In the genomic region with DNA sequence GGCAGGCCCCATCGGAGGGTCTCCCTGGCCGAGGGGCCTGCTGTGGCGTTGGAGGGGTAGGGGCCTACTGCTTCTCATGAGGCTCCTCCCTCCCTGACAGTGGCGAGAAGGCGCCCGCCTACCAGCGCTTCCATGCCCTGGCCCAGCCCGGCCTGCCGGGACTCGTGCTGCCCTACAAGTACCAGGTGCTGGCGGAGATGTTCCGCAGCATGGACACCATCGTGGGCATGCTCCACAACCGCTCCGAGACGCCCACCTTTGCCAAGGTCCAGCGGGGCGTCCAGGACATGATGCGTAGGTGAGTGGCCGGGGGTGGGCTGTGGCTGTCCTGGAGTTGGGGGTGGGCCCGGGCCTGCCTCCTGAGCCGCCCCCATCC, we compare ENCODE assay signal across 10 cellular contexts. TPM values are rescaled to one million over a fixed set of nuclear protein-coding genes. Genes with fewer than 3 reads are reported as not detected.
A peak's percentile ranks its signal among the peaks of the same experiment; 100 is the strongest.
DNase-seq lines count a peak whose midpoint lies in the region; ATAC-seq and TF ChIP-seq lines count a peak whose summit lies in the region.
"Had no signal": no experiment of that assay in that cellular context is flagged by ENCODE, and none has a peak within 500 bp of the region (broad histone marks: within the 10 kb centered on the region; RNA-seq: fewer than 3 reads in every experiment).

No MANE protein-coding gene starts in this region.

- H3K14ac ChIP-seq in IMR-90 (replicated peaks; ENCODE audit: low read depth, low read length) = no peak overlapping the region

- H3K4me1 ChIP-seq in IMR-90 (ENCODE audit: control insufficient read depth, insufficient read depth, low read length) (peaks cover 13% of the 10 kb centered on the region), mucosa of descending colon (ENCODE audit: low read depth) (peaks cover 22% of the 10 kb centered on the region)

- no peak overlapping the region; the same call in 1 of the 2 replicates for H3K4me2 ChIP-seq in IMR-90 (ENCODE audit: low read depth, low read length)

- 81% methylated on average over 7 of the region's 22 CpGs; no CpG with 5 or more reads in 1 of the 2 experiments for WGBS in IMR-90 (ENCODE audit: extremely low coverage in 2 of 2, insufficient read length in 1 of 2), 2 experiments

- H3K9me3 Mint-ChIP-seq in activated CD8-positive, alpha-beta T cell treated with anti-CD3 and anti-CD28 coated beads, Interleukin-2, amount 10 ng/mL, durations not matched to agents 7 days and 5 days (ENCODE audit: insufficient read depth) = no peaks in the 10 kb centered on the region

- no peak overlapping the region for H2BK5ac ChIP-seq in IMR-90 (ENCODE audit: low read depth, low read length, poor library complexity, severe bottlenecking)

- no peak overlapping the region for H2BK15ac ChIP-seq in IMR-90 (ENCODE audit: low read depth, low read length)

- peak overlapping the region; percentile 58 for H2AFZ ChIP-seq in IMR-90 (replicated peaks; ENCODE audit: low read length, poor library complexity)

- no peak overlapping the region for H2AK9ac ChIP-seq in IMR-90 (replicated peaks; ENCODE audit: low read depth, low read length, poor library complexity)

- ATAC-seq in IMR-90 (ENCODE audit: low read depth) (no peak), mucosa of descending colon (no peak), HG03139 (IDR thresholded peaks at IDR 0.05; ENCODE audit: unreplicated experiment) (no peak), sciatic nerve (no peak)
- no peak for ATAC-seq in activated CD8-positive, alpha-beta T cell treated with anti-CD3 and anti-CD28 coated beads, Interleukin-2, amount 10 ng/mL, durations not matched to agents 7 days and 5 days

- no peaks in the 10 kb centered on the region for H3K27me3 ChIP-seq in IMR-90 (ENCODE audit: control insufficient read depth, insufficient read depth, low read length)

- H3K27me3 Mint-ChIP-seq in activated CD8-positive, alpha-beta T cell treated with anti-CD3 and anti-CD28 coated beads, Interleukin-2, amount 10 ng/mL, durations not matched to agents 7 days and 5 days (ENCODE audit: low read depth) = no peaks in the 10 kb centered on the region

- DNase-seq in IMR-90 = no peak
- DNase-seq in activated CD8-positive, alpha-beta T cell treated with anti-CD3 and anti-CD28 coated beads, Interleukin-2, amount 10 ng/mL, durations not matched to agents 7 days and 5 days = no peak
- peak in 2 of 3 donors; percentile 46 to 63 for DNase-seq in mucosa of descending colon
- DNase-seq in NCI-H187 treated with DMSO at 0.1 percent for 48 hours (lab: John Stamatoyannopoulos, UW) = no peak
- DNase-seq in sciatic nerve (ENCODE audit: low spot score) = no peak
- no peak for DNase-seq in activated effector memory CD4-positive, alpha-beta T cell treated with Interleukin-2 at 50 U/mL for 16 hours
- DNase-seq: NCI-H446 treated with DMSO at 0.1 percent for 48 hours had no signal

- H2BK20ac ChIP-seq in IMR-90 (ENCODE audit: low read depth, low read length) = no peak overlapping the region

- peak overlapping the region; percentile 66; the same call in 1 of the 2 replicates for H3K4me3 ChIP-seq in GM08714 (ENCODE audit: low read length)
- no peak overlapping the region for H3K4me3 ChIP-seq in IMR-90 (ENCODE audit: insufficient read depth, low read depth, low read length)
- H3K4me3 ChIP-seq in mucosa of descending colon = no peak overlapping the region

- H4K8ac ChIP-seq in IMR-90 (ENCODE audit: low read depth in 2 of 2, low read length in 2 of 2) = no peak overlapping the region

- H4K91ac ChIP-seq in IMR-90 (ENCODE audit: insufficient read depth, low read depth, low read length) = no peak overlapping the region

- peaks cover 57% of the 10 kb centered on the region for H3K36me3 Mint-ChIP-seq in activated CD8-positive, alpha-beta T cell treated with anti-CD3 and anti-CD28 coated beads, Interleukin-2, amount 10 ng/mL, durations not matched to agents 7 days and 5 days (ENCODE audit: low read depth)

- H3K27ac ChIP-seq in IMR-90 (ENCODE audit: insufficient read depth, low read length) = no peak overlapping the region
- H3K27ac ChIP-seq: epithelial cell of prostate had no signal

- H2BK120ac ChIP-seq in IMR-90 (ENCODE audit: low read depth, low read length) = no peak overlapping the region

- H3K36me3 ChIP-seq in IMR-90 (ENCODE audit: control insufficient read depth, insufficient read depth, low read length) (peaks cover 19% of the 10 kb centered on the region), mucosa of descending colon (ENCODE audit: low read depth) (no peaks in the 10 kb centered on the region)

- CTCF ChIA-PET in IMR-90 (lab: Yijun Ruan, JAX) = no interaction called here
- CTCF ChIA-PET in activated CD8-positive, alpha-beta T cell treated with anti-CD3 and anti-CD28 coated beads, Interleukin-2, amount 10 ng/mL, durations not matched to agents 7 days and 5 days (lab: Charles Lee) = no interaction called here

- peaks cover 14% of the 10 kb centered on the region for H4K20me1 ChIP-seq in IMR-90 (ENCODE audit: insufficient read depth, low read length)

- no peaks in the 10 kb centered on the region; the same call in 1 of the 2 replicates for H3K9me1 ChIP-seq in IMR-90 (ENCODE audit: insufficient read depth, low read length)

- BruUV-seq in IMR-90 (replicated peaks; lab: Mats Ljungman, UMichigan) = no TSS peak

- H4K5ac ChIP-seq in IMR-90 (ENCODE audit: low read depth, low read length) = no peak overlapping the region

- H3K9ac ChIP-seq in IMR-90 (ENCODE audit: low read depth, low read length) = 0 out of 2 replicates have a peak overlapping the region, but pooled peaks have one; percentile 67

- in situ Hi-C loops in IMR-90 (cut with MboI; ENCODE audit: low sequenced_read_pairs) = no loop called here

- no peak overlapping the region for H3K27ac Mint-ChIP-seq in activated CD8-positive, alpha-beta T cell treated with anti-CD3 and anti-CD28 coated beads, Interleukin-2, amount 10 ng/mL, durations not matched to agents 7 days and 5 days

- no peak overlapping the region for H3K4ac ChIP-seq in IMR-90 (ENCODE audit: low read depth, low read length)

- no peak for TF ChIP-seq POLR2A in IMR-90 (IDR thresholded peaks at IDR 0.05; ENCODE audit: low read depth, low read length)

- H3K79me1 ChIP-seq in IMR-90 (ENCODE audit: low read depth in 1 of 2, low read length in 2 of 2) = peaks cover 11 to 51% of the 10 kb centered on the region in 2 experiments; a peak in 3 of 4 replicates

- H3K56ac ChIP-seq in IMR-90 (ENCODE audit: extremely low read depth, insufficient read depth, low read length) = no peak overlapping the region

- dilution Hi-C loops in IMR-90 (cut with HindIII; ENCODE audit: low sequenced_read_pairs, unreplicated experiment) = no loop called here

- no peak overlapping the region for H2AK5ac ChIP-seq in IMR-90 (ENCODE audit: low read depth, low read length)

- TF ChIP-seq CTCF in IMR-90 (conservative IDR thresholded peaks at IDR 0.05; ENCODE audit: low read depth, low read length) = no peak
- TF ChIP-seq CTCF in mucosa of descending colon (IDR thresholded peaks at IDR 0.05) = no peak

- no peaks in the 10 kb centered on the region for H3K9me3 ChIP-seq in IMR-90 (ENCODE audit: control insufficient read depth, insufficient read depth, low read length)
- H3K9me3 ChIP-seq in mucosa of descending colon = no peaks in the 10 kb centered on the region

- H3K4me1 Mint-ChIP-seq in activated CD8-positive, alpha-beta T cell treated with anti-CD3 and anti-CD28 coated beads, Interleukin-2, amount 10 ng/mL, durations not matched to agents 7 days and 5 days (ENCODE audit: low read depth) = peaks cover 45% of the 10 kb centered on the region

- intact Hi-C loops in IMR-90 (cut with micrococcal nuclease) (no loop called here), mucosa of descending colon (cut with DNase I, micrococcal nuclease) (no loop called here), sciatic nerve (cut with DNase I) (no loop called here)

- no peak overlapping the region for H3K18ac ChIP-seq in IMR-90 (ENCODE audit: low read depth, low read length)

- POLR2A ChIA-PET in IMR-90 (lab: Charles Lee; ENCODE audit: unreplicated experiment) = no interaction called here
- POLR2A ChIA-PET in activated CD8-positive, alpha-beta T cell treated with anti-CD3 and anti-CD28 coated beads, Interleukin-2, amount 10 ng/mL, durations not matched to agents 7 days and 5 days (lab: Charles Lee) = interaction anchor here (1.3 to 1.4 kb wide), 2 partner anchors 8 to 9 kb away, joined by 3 to 5 read pairs; no protein-coding TSS in a partner anchor

- no peak overlapping the region for H3K23ac ChIP-seq in IMR-90 (ENCODE audit: low read depth, low read length)

- peak overlapping the region; percentile 82 for H3K4me3 Mint-ChIP-seq in activated CD8-positive, alpha-beta T cell treated with anti-CD3 and anti-CD28 coated beads, Interleukin-2, amount 10 ng/mL, durations not matched to agents 7 days and 5 days

- no peak for TF ChIP-seq RAD21 in IMR-90 (IDR thresholded peaks at IDR 0.05; ENCODE audit: low read length)

RNA-seq across cellular contexts. Expression of gene CDT1, which starts 1.7 kb away (rescaled TPM):
- total RNA-seq in IMR-90 (2012; rRNA removed) (3.2 and 4.7 TPM in 2 replicates), mucosa of descending colon (10 to 100 TPM in 1 of 3 donors, 1 to 10 TPM in 2; 2.9 to 20.9 (median 7.6) TPM), sciatic nerve (0.76 TPM)
- 11.8 and 13.2 TPM in 2 replicates for polyA plus RNA-seq in IMR-90 (2012; rRNA removed)
- polyA plus RNA-seq in IMR-90 (2012; cell fraction: cytosol; rRNA removed) = 6.8 and 10.7 TPM in 2 replicates
- 4.7 and 22.2 TPM in 2 replicates for polyA plus RNA-seq in IMR-90 (2012; cell fraction: nucleus; rRNA removed; ENCODE audit: low replicate concordance)
- 100 to 1,000 TPM; 126 to 132 TPM for total RNA-seq in activated CD8-positive, alpha-beta T cell treated with anti-CD3 and anti-CD28 coated beads, Interleukin-2, amount 10 ng/mL, durations not matched to agents 7 days and 5 days

RNA-seq across cellular contexts. Expression of gene APRT, which starts 6.4 kb away (rescaled TPM):
- total RNA-seq in IMR-90 (2012; rRNA removed) (40.5 and 41.7 TPM in 2 replicates), mucosa of descending colon (100 to 1,000 TPM in 2 of 3 donors, 10 to 100 TPM in 1; 76.5 to 185 (median 113) TPM), sciatic nerve (46.0 TPM)
- 157 and 209 TPM in 2 replicates for polyA plus RNA-seq in IMR-90 (2012; rRNA removed)
- 109 and 184 TPM in 2 replicates for polyA plus RNA-seq in IMR-90 (2012; cell fraction: cytosol; rRNA removed)
- 87.9 and 240 TPM in 2 replicates for polyA plus RNA-seq in IMR-90 (2012; cell fraction: nucleus; rRNA removed; ENCODE audit: low replicate concordance)
- 100 to 1,000 TPM; 140 to 141 TPM for total RNA-seq in activated CD8-positive, alpha-beta T cell treated with anti-CD3 and anti-CD28 coated beads, Interleukin-2, amount 10 ng/mL, durations not matched to agents 7 days and 5 days

RNA-seq across cellular contexts. Expression of gene PIEZO1, which starts 20.3 kb away (rescaled TPM):
- 36.2 and 48.6 TPM in 2 replicates for total RNA-seq in IMR-90 (2012; rRNA removed)
- 372 and 392 TPM in 2 replicates for polyA plus RNA-seq in IMR-90 (2012; rRNA removed)
- polyA plus RNA-seq in IMR-90 (2012; cell fraction: cytosol; rRNA removed) = 218 and 326 TPM in 2 replicates
- 957 and 2,926 TPM in 2 replicates for polyA plus RNA-seq in IMR-90 (2012; cell fraction: nucleus; rRNA removed; ENCODE audit: low replicate concordance)
- total RNA-seq in activated CD8-positive, alpha-beta T cell treated with anti-CD3 and anti-CD28 coated beads, Interleukin-2, amount 10 ng/mL, durations not matched to agents 7 days and 5 days = 100 to 1,000 TPM; 226 to 230 TPM
- total RNA-seq in mucosa of descending colon = 100 to 1,000 TPM in 2 of 3 donors, 10 to 100 TPM in 1; 71.4 to 218 (median 129) TPM
- 111 TPM for total RNA-seq in sciatic nerve

RNA-seq across cellular contexts. Expression of gene GALNS, which starts 51.4 kb away (rescaled TPM):
- total RNA-seq in IMR-90 (2012; rRNA removed) = 7.2 TPM in 2 replicates
- polyA plus RNA-seq in IMR-90 (2012; rRNA removed) = 30.2 and 32.5 TPM in 2 replicates
- 28.6 and 42.1 TPM in 2 replicates for polyA plus RNA-seq in IMR-90 (2012; cell fraction: cytosol; rRNA removed)
- 24.8 and 44.6 TPM in 2 replicates for polyA plus RNA-seq in IMR-90 (2012; cell fraction: nucleus; rRNA removed; ENCODE audit: low replicate concordance)
- total RNA-seq in activated CD8-positive, alpha-beta T cell treated with anti-CD3 and anti-CD28 coated beads, Interleukin-2, amount 10 ng/mL, durations not matched to agents 7 days and 5 days = 10 to 100 TPM; 31.1 to 33.3 TPM
- total RNA-seq in mucosa of descending colon = 10 to 100 TPM; 37.4 to 65.3 (median 44.0) TPM
- 41.1 TPM for total RNA-seq in sciatic nerve

RNA-seq across cellular contexts. Expression of gene TRAPPC2L, which starts 51.6 kb away (rescaled TPM):
- total RNA-seq in IMR-90 (2012; rRNA removed) (84.2 and 102 TPM in 2 replicates), mucosa of descending colon (10 to 100 TPM; 30.6 to 57.9 (median 40.7) TPM), sciatic nerve (41.2 TPM)
- 109 and 112 TPM in 2 replicates for polyA plus RNA-seq in IMR-90 (2012; rRNA removed)
- polyA plus RNA-seq in IMR-90 (2012; cell fraction: cytosol; rRNA removed) = 69.3 and 87.7 TPM in 2 replicates
- 45.7 and 54.3 TPM in 2 replicates for polyA plus RNA-seq in IMR-90 (2012; cell fraction: nucleus; rRNA removed; ENCODE audit: low replicate concordance)
- total RNA-seq in activated CD8-positive, alpha-beta T cell treated with anti-CD3 and anti-CD28 coated beads, Interleukin-2, amount 10 ng/mL, durations not matched to agents 7 days and 5 days = 10 to 100 TPM; 61.2 to 65.3 TPM

Comparison
In these comparisons a context has a peak if more than half of its experiments do, and no peak if none do; other contexts are left out.
1. DNase-seq: peak in mucosa of descending colon (2 of 3); none in IMR-90 (single experiment), activated CD8-positive, alpha-beta T cell treated with anti-CD3 and anti-CD28 coated beads, Interleukin-2, amount 10 ng/mL, durations not matched to agents 7 days and 5 days (single experiment), NCI-H187 treated with DMSO at 0.1 percent for 48 hours (single experiment), sciatic nerve (single experiment) and activated effector memory CD4-positive, alpha-beta T cell treated with Interleukin-2 at 50 U/mL for 16 hours (single experiment).
2. RNA of gene CDT1, which starts 1.7 kb away (total RNA-seq): 126 to 132 TPM in activated CD8-positive, alpha-beta T cell treated with anti-CD3 and anti-CD28 coated beads, Interleukin-2, amount 10 ng/mL, durations not matched to agents 7 days and 5 days; 2.9 to 20.9 TPM in mucosa of descending colon, 3.2 to 4.7 TPM in IMR-90 and 0.76 TPM in sciatic nerve (single experiment); every median in the first group is over 4 times any median in the second.